ENCODE assay signal across 16 cellular contexts in the genomic region with DNA sequence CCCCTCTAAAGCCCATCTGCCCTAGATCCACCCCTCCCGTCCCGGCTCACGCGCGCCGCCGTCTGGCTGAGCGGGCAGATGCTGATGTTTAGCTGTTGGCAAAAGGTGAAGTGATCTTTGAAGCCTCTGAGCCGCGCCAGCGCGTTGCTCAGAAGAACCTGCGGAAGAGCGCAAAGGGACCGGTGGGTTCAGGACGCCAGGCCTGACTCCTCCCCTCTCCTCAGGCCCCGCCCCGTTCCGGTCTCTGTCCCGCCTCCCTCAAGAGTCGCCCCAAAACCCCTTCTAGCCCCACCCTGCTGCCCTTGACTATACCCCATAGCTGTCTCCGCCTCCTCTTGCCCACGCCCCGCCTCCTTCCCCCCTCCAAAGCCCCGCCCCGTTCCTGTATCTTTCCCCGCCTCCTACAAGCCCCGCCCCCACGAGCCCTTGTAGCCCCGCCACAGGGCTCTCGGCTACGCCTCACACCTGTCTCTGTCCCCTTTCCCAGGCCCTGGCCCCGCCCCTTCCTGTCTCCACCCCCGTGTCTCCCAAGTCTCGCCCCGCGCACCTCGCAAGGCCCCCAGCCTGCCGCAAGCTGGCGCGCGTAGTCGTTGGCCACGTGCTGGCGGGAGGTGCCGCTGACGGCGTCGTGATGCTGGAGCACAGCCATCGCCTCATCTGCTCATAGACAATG. TPM values are rescaled to one million over a fixed set of nuclear protein-coding genes. Genes with fewer than 3 reads are reported as not detected.
DNase-seq lines count a peak whose midpoint lies in the region; ATAC-seq, FAIRE-seq and TF ChIP-seq lines count a peak whose summit lies in the region.
"Had no signal": no experiment of that assay in that cellular context is flagged by ENCODE, and none has a peak within 500 bp of the region (broad histone marks: within the 10 kb centered on the region; RNA-seq: fewer than 3 reads in every experiment).

No MANE protein-coding gene starts in this region.

- H3K4me1 ChIP-seq in right atrium auricular region (no peaks in the 10 kb centered on the region), iPS-15b (ENCODE audit: control insufficient read depth, insufficient read depth, low read length) (no peaks in the 10 kb centered on the region), upper lobe of left lung (no peaks in the 10 kb centered on the region)
- H3K4me1 ChIP-seq: parathyroid adenoma had no signal

- DNase-seq in left cardiac atrium (no peak), right atrium auricular region (ENCODE audit: low spot score) (no peak), T-helper 17 cell (no peak), upper lobe of left lung (peak in 1 of 2 donors; percentile 75), urothelium cell line (ENCODE audit: low spot score) (no peak), ureter (ENCODE audit: low spot score) (no peak)
- DNase-seq: cortex of kidney, DMS53, NCI-H1417 treated with DMSO at 0.1 percent for 48 hours, NCI-H526 treated with DMSO at 0.1 percent for 48 hours, T-helper 9 cell had no signal

- H3K36me3 ChIP-seq in right atrium auricular region (peaks cover 34% of the 10 kb centered on the region), iPS-15b (ENCODE audit: control insufficient read depth, insufficient read depth, low read length) (peaks cover 17% of the 10 kb centered on the region), upper lobe of left lung (peaks cover 8 to 84% (median 69%) of the 10 kb centered on the region in 4 donors)

- ATAC-seq in left cardiac atrium (peak; percentile 12 to 56), T-helper 17 cell (peak; percentile 30), upper lobe of left lung (ENCODE audit: low FRiP score in 2 of 2) (peak; percentile 17 to 41), GM18519 (IDR thresholded peaks at IDR 0.05; ENCODE audit: low FRiP score, unreplicated experiment) (no peak)

- no peak overlapping the region for H3K27ac ChIP-seq in right atrium auricular region
- no peak overlapping the region for H3K27ac ChIP-seq in upper lobe of left lung
- H3K27ac ChIP-seq: parathyroid adenoma had no signal

- H3K36me3 Mint-ChIP-seq in T-helper 17 cell (ENCODE audit: low read depth): peaks cover 16% of the 10 kb centered on the region

- H3K27me3 ChIP-seq in right atrium auricular region: no peaks in the 10 kb centered on the region
- H3K27me3 ChIP-seq in iPS-15b (ENCODE audit: control insufficient read depth, insufficient read depth, low read length): no peaks in the 10 kb centered on the region
- H3K27me3 ChIP-seq in upper lobe of left lung: no peaks in the 10 kb centered on the region

- 88 to 90% methylated on average over 44 to 50 of the region's 50 CpGs for WGBS in upper lobe of left lung, 2 donors

- TF ChIP-seq EP300 in upper lobe of left lung (IDR thresholded peaks at IDR 0.05): no peak

- FAIRE-seq in urothelium cell line (lab: Jason Lieb, UNC): no peak

- no peak overlapping the region for H3K27ac Mint-ChIP-seq in T-helper 17 cell
- H3K27ac Mint-ChIP-seq: B cell had no signal

- intact Hi-C loops in left cardiac atrium (cut with DNase I): no loop called here

- peak overlapping the region; percentile 4 for H3K9ac ChIP-seq in iPS-15b (ENCODE audit: low read depth, low read length)
- H3K9ac ChIP-seq: parathyroid adenoma had no signal

- no peaks in the 10 kb centered on the region for H3K27me3 Mint-ChIP-seq in T-helper 17 cell
- H3K27me3 Mint-ChIP-seq: B cell had no signal

- no peak overlapping the region for H3K4me3 ChIP-seq in right atrium auricular region
- H3K4me3 ChIP-seq in iPS-15b (ENCODE audit: low read depth, low read length): peak overlapping the region; percentile 43
- no peak overlapping the region for H3K4me3 ChIP-seq in upper lobe of left lung

- H3K4me1 Mint-ChIP-seq in T-helper 17 cell: peaks cover 5% of the 10 kb centered on the region

- H3K4me3 Mint-ChIP-seq in T-helper 17 cell: no peak overlapping the region
- H3K4me3 Mint-ChIP-seq: B cell had no signal

- TF ChIP-seq CTCF in right atrium auricular region (IDR thresholded peaks at IDR 0.05) (no peak), upper lobe of left lung (IDR thresholded peaks at IDR 0.05) (no peak)

- H3K9me3 ChIP-seq in right atrium auricular region (no peaks in the 10 kb centered on the region), T-helper 17 cell (ENCODE audit: control insufficient read depth, low read length, poor library complexity, severe bottlenecking) (no peaks in the 10 kb centered on the region), iPS-15b (ENCODE audit: control insufficient read depth, insufficient read depth, low read length) (no peaks in the 10 kb centered on the region), upper lobe of left lung (no peaks in the 10 kb centered on the region)

- no peak for TF ChIP-seq POLR2A in upper lobe of left lung (IDR thresholded peaks at IDR 0.05)

RNA-seq across cellular contexts. Expression of a gene that starts 9.5 kb away (rescaled TPM):
- total RNA-seq in left cardiac atrium (10 to 100 TPM; 42.1 to 55.8 TPM), right atrium auricular region (10 to 100 TPM; 33.7 to 35.5 TPM), T-helper 17 cell (100 to 1,000 TPM; 157 to 181 TPM), upper lobe of left lung (100 to 1,000 TPM in 5 of 6 donors, 10 to 100 TPM in 1; 56.8 to 299 (median 121) TPM), ureter (85.1 TPM)

RNA-seq across cellular contexts. Expression of a gene that starts 9.6 kb away (rescaled TPM):
- 1 to 10 TPM; 7.8 to 8.0 TPM for total RNA-seq in left cardiac atrium
- 10 to 100 TPM; 10.1 to 11.6 TPM for total RNA-seq in right atrium auricular region
- 10 to 100 TPM; 10.5 to 11.1 TPM for total RNA-seq in T-helper 17 cell
- total RNA-seq in upper lobe of left lung: 10 to 100 TPM in 2 of 6 donors, 1 to 10 TPM in 4; 6.1 to 12.9 (median 8.4) TPM
- 11.0 TPM for total RNA-seq in ureter

RNA-seq across cellular contexts. Expression of a gene that starts 24.6 kb away (rescaled TPM):
- total RNA-seq in left cardiac atrium: 10 to 100 TPM; 38.4 to 51.9 TPM
- 10 to 100 TPM; 59.8 to 60.1 TPM for total RNA-seq in right atrium auricular region
- total RNA-seq in T-helper 17 cell: 100 to 1,000 TPM; 126 to 147 TPM
- 100 to 1,000 TPM in 2 of 6 donors, 10 to 100 TPM in 4; 71.6 to 190 (median 94.3) TPM for total RNA-seq in upper lobe of left lung
- 79.7 TPM for total RNA-seq in ureter

RNA-seq across cellular contexts. Expression of a gene that starts 30.8 kb away (rescaled TPM):
- total RNA-seq in left cardiac atrium (not detected), right atrium auricular region (not detected), T-helper 17 cell (not detected), upper lobe of left lung (not detected), ureter (not detected)
- total RNA-seq: B cell, mononuclear cell had no signal

RNA-seq across cellular contexts. Expression of a gene that starts 39.4 kb away (rescaled TPM):
- 1 to 10 TPM; 1.4 to 2.3 TPM for total RNA-seq in left cardiac atrium
- total RNA-seq in right atrium auricular region: 1 to 10 TPM; 1.8 TPM
- 1 to 10 TPM; 2.9 to 3.5 TPM for total RNA-seq in T-helper 17 cell
- total RNA-seq in upper lobe of left lung: 10 to 100 TPM in 2 of 6 donors, 1 to 10 TPM in 4; 6.5 to 13.7 (median 8.7) TPM
- 8.7 TPM for total RNA-seq in ureter
